20 cellular contexts compared by ENCODE assay signal in genomic region chr12:96386794-96387193, GRCh38. TPM values are rescaled to one million over a fixed set of nuclear protein-coding genes. Genes with fewer than 3 reads are reported as not detected.
DNase-seq lines count a peak whose midpoint lies in the region; ATAC-seq and TF ChIP-seq lines count a peak whose summit lies in the region.
"Had no signal": no experiment of that assay in that cellular context is flagged by ENCODE, and none has a peak within 500 bp of the region (broad histone marks: within the 10 kb centered on the region; RNA-seq: fewer than 3 reads in every experiment).

No MANE protein-coding gene starts in this region.

- H3K27me3 ChIP-seq in Karpas-422 (ENCODE audit: low read length) (no peaks in the 10 kb centered on the region), SU-DHL-6 (ENCODE audit: low read length) (no peaks in the 10 kb centered on the region), brain microvascular endothelial cell (replicated peaks) (no peaks in the 10 kb centered on the region)
- H3K27me3 ChIP-seq: cardiac muscle cell, transverse colon had no signal

- peak overlapping the region in 5 of 8 donors; percentile 46 to 72 (median 48) for H3K4me3 Mint-ChIP-seq in naive B cell

- in situ Hi-C loops in brain microvascular endothelial cell (cut with HindIII; ENCODE audit: low pct_ligation_motif_present, low sequenced_read_pairs): no loop called here

- H3K9ac ChIP-seq in Karpas-422 (ENCODE audit: low read length) (no peak overlapping the region), SU-DHL-6 (ENCODE audit: low read length) (no peak overlapping the region)

- H4K20me1 ChIP-seq in Karpas-422 (ENCODE audit: insufficient read depth, low read depth, low read length) (0 out of 2 replicates have a peak, but pooled peaks cover 4% of the 10 kb centered on the region), SU-DHL-6 (ENCODE audit: low read depth, low read length) (peaks cover 42% of the 10 kb centered on the region)

- no peak overlapping the region for H3K4me3 ChIP-seq in Karpas-422 (ENCODE audit: low read length)
- H3K4me3 ChIP-seq in SU-DHL-6 (ENCODE audit: insufficient read depth, low read length, poor library complexity, severe bottlenecking): no peak overlapping the region
- no peak overlapping the region for H3K4me3 ChIP-seq in brain microvascular endothelial cell (ENCODE audit: low read depth, low read length)
- H3K4me3 ChIP-seq: cardiac muscle cell, mucosa of descending colon, transverse colon had no signal

- no peaks in the 10 kb centered on the region for H3K9me2 ChIP-seq in Karpas-422 (replicated peaks; ENCODE audit: insufficient read depth, low read length)
- no peaks in the 10 kb centered on the region for H3K9me2 ChIP-seq in SU-DHL-6 (replicated peaks; ENCODE audit: insufficient read depth, low read length)

- no peak overlapping the region for H3K4me2 ChIP-seq in Karpas-422 (ENCODE audit: low read depth, low read length, poor library complexity, severe bottlenecking)
- no peak overlapping the region for H3K4me2 ChIP-seq in SU-DHL-6 (ENCODE audit: low read depth, low read length, poor library complexity, severe bottlenecking)

- H3K27me3 Mint-ChIP-seq in naive B cell: no peaks in the 10 kb centered on the region
- H3K27me3 Mint-ChIP-seq: effector memory CD8-positive, alpha-beta T cell had no signal

- ATAC-seq in naive B cell (ENCODE audit: low read depth in 2 of 2): peak; percentile 64 to 65
- ATAC-seq in HG03045 (IDR thresholded peaks at IDR 0.05; ENCODE audit: unreplicated experiment): no peak
- ATAC-seq in GM19035 (IDR thresholded peaks at IDR 0.05; ENCODE audit: unreplicated experiment): no peak
- ATAC-seq: effector memory CD8-positive, alpha-beta T cell; left cardiac atrium; mucosa of descending colon had no signal

- H2AFZ ChIP-seq in Karpas-422 (ENCODE audit: low read length) (no peak overlapping the region), SU-DHL-6 (ENCODE audit: low read depth, low read length, severe bottlenecking) (no peak overlapping the region)

- no peak for TF ChIP-seq CTCF in SU-DHL-6 (IDR thresholded peaks at IDR 0.05; ENCODE audit: insufficient read depth, low read length, poor library complexity, severe bottlenecking)
- TF ChIP-seq CTCF in brain microvascular endothelial cell (IDR thresholded peaks at IDR 0.05; ENCODE audit: low read depth, low read length, missing control alignments): no peak

- peak overlapping the region; percentile 59 for H3K27ac ChIP-seq in Karpas-422 (ENCODE audit: low read length)
- H3K27ac ChIP-seq in SU-DHL-6 (ENCODE audit: low read depth, low read length): peak overlapping the region; percentile 50
- H3K27ac ChIP-seq in brain microvascular endothelial cell: no peak overlapping the region
- H3K27ac ChIP-seq: 22Rv1, cardiac muscle cell had no signal

- H3K27ac Mint-ChIP-seq in naive B cell: peak overlapping the region in 4 of 6 donors; percentile 61 to 97 (median 84)

- peaks cover 0 to 3% of the 10 kb centered on the region in 2 donors for H3K36me3 Mint-ChIP-seq in naive B cell

- DNase-seq in SIG-M5 treated with dmso at 0.1 percent for 504 hours (lab: John Stamatoyannopoulos, UW; ENCODE audit: unreplicated experiment) (peak; percentile 19), SIG-M5 (lab: John Stamatoyannopoulos, UW) (no peak), Karpas-422 (no peak), naive B cell (peak; percentile 4), brain microvascular endothelial cell (no peak)
- DNase-seq: activated naive CD4-positive, alpha-beta T cell treated with Interleukin-2 at 50 U/mL for 16 hours; effector memory CD8-positive, alpha-beta T cell; HCEC 1CT; left cardiac atrium; mucosa of descending colon; NCI-H1092 treated with DMSO at 0.1 percent for 48 hours; posterior cingulate gyrus; SHP77; small intestine; transverse colon had no signal

- H3K79me2 ChIP-seq in Karpas-422 (ENCODE audit: low read length) (peaks cover 100% of the 10 kb centered on the region), SU-DHL-6 (ENCODE audit: insufficient read depth, low read length) (peaks cover 100% of the 10 kb centered on the region)

- H3K4me1 Mint-ChIP-seq in naive B cell: peaks cover 52 to 84% (median 70%) of the 10 kb centered on the region in 3 donors

- no peaks in the 10 kb centered on the region for H3K9me3 ChIP-seq in Karpas-422 (ENCODE audit: low read length)
- H3K9me3 ChIP-seq in SU-DHL-6 (ENCODE audit: insufficient read depth, low read length): no peaks in the 10 kb centered on the region
- H3K9me3 ChIP-seq: mucosa of descending colon had no signal

- peaks cover 23% of the 10 kb centered on the region; the same call in 1 of the 2 replicates for H3F3A ChIP-seq in SU-DHL-6 (ENCODE audit: insufficient read depth)

- H3K36me3 ChIP-seq in Karpas-422 (ENCODE audit: insufficient read depth, low read length) (no peaks in the 10 kb centered on the region), SU-DHL-6 (ENCODE audit: low read length) (0 out of 2 replicates have a peak, but pooled peaks cover under 1% of the 10 kb centered on the region), brain microvascular endothelial cell (replicated peaks) (no peaks in the 10 kb centered on the region)
- H3K36me3 ChIP-seq: cardiac muscle cell, transverse colon had no signal

- peaks cover 0 to 8% (median 0%) of the 10 kb centered on the region in 7 donors for H3K9me3 Mint-ChIP-seq in naive B cell
- H3K9me3 Mint-ChIP-seq: effector memory CD8-positive, alpha-beta T cell had no signal

- peaks cover 35% of the 10 kb centered on the region for H3K4me1 ChIP-seq in Karpas-422 (ENCODE audit: low read length)

RNA-seq across cellular contexts. Expression of gene CDK17, which starts 13.4 kb away (rescaled TPM):
- 35.6 and 71.2 TPM in 2 replicates for total RNA-seq in Karpas-422 (2014; rRNA removed; shearing (Covaris generic); ENCODE audit: low replicate concordance)
- 10 to 100 TPM; 21.4 to 39.0 (median 23.9) TPM for polyA plus RNA-seq in naive B cell (ENCODE audit: low read depth in 6 of 6)

Comparison
In these comparisons a context has a peak if more than half of its experiments do, and no peak if none do; other contexts are left out.
1. DNase-seq: peak in SIG-M5 treated with dmso at 0.1 percent for 504 hours (single experiment) and naive B cell (single experiment); none in SIG-M5 (single experiment), Karpas-422 (single experiment) and brain microvascular endothelial cell (single experiment).
2. ATAC-seq: peak in naive B cell (2 of 2); none in HG03045 (single experiment) and GM19035 (single experiment).